Comparison of ENCODE assay signal across 17 cellular contexts in the genomic region with DNA sequence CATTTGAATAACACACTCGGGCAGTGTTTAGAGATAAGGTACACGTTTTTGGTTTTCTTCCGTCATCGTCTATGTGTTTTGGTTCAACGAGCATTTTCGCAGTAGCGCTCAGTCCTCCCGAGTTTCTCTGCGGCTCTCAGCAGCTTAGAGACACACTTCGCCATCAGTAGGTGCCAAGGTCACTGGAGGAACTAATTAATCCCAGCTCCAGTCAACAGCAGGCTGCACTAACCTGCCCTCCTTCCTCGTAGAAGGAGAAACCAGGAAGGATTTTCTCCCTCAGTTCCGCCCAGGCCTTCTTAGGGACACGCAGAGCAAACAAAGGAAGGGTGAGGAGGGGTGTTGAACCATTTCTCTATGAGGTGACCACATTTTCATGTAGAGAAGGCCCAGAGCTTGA. TPM values are rescaled to one million over a fixed set of nuclear protein-coding genes. Genes with fewer than 3 reads are reported as not detected.
DNase-seq lines count a peak whose midpoint lies in the region; ATAC-seq, FAIRE-seq and TF ChIP-seq lines count a peak whose summit lies in the region.
"Had no signal": no experiment of that assay in that cellular context is flagged by ENCODE, and none has a peak within 500 bp of the region (broad histone marks: within the 10 kb centered on the region; RNA-seq: fewer than 3 reads in every experiment).

No MANE protein-coding gene starts in this region.

- DNase-seq in HepG2 (ENCODE audit: low spot score) = no peak
- DNase-seq in right lobe of liver = no peak
- DNase-seq in right cardiac atrium = peak in 1 of 3 donors; percentile 28
- peak in 2 of 6 donors; percentile 41 to 49 for DNase-seq in pancreas
- DNase-seq in stimulated activated CD4-positive, alpha-beta T cell treated with anti-CD3 and anti-CD28 coated beads, Interleukin-2, amount 100 ng/mL, for 24 hours = no peak
- no peak for DNase-seq in HTR-8/SVneo (ENCODE audit: insufficient read length, low spot score)
- no peak for DNase-seq in GM10248 (ENCODE audit: extremely low spot score)
- DNase-seq in posterior vena cava (ENCODE audit: low spot score) = no peak
- DNase-seq: ACHN; activated CD4-positive, alpha-beta memory T cell treated with anti-CD3 and anti-CD28 coated beads for 36 hours; activated T-cell treated with anti-CD3 and anti-CD28 coated beads, Interleukin-2, amount 50 U/mL, for 72 hours; CD4-positive, CD25-positive, alpha-beta regulatory T cell; DND-41; Karpas-422; NCI-H1417 treated with DMSO at 0.1 percent for 48 hours; NCI-H345 had no signal

- no peak for TF ChIP-seq RAD21 in HepG2 (CRISPR knock-in tag; IDR thresholded peaks at IDR 0.05)

- CTCF ChIA-PET in HepG2 (lab: Yijun Ruan, JAX; ENCODE audit: low intra/inter-chr PET ratio, low total read pairs) (no interaction called here), GM10248 (lab: Yijun Ruan, JAX) (no interaction called here)

- H3K4me2 ChIP-seq in HepG2 (ENCODE audit: low read depth, low read length) = peak overlapping the region; percentile 21

- no peak overlapping the region for H2AFZ ChIP-seq in HepG2 (ENCODE audit: low read length)

- no TSS peak for BruUV-seq in HepG2 (replicated peaks; lab: Mats Ljungman, UMichigan)

- H3K9me3 ChIP-seq in HepG2 (ENCODE audit: low read length) = no peaks in the 10 kb centered on the region
- H3K9me3 ChIP-seq in right lobe of liver = no peaks in the 10 kb centered on the region
- no peaks in the 10 kb centered on the region for H3K9me3 ChIP-seq in right cardiac atrium (ENCODE audit: control insufficient read depth, low read length)
- H3K9me3 ChIP-seq in pancreas = no peaks in the 10 kb centered on the region

- peaks cover 99% of the 10 kb centered on the region for H3K4me1 ChIP-seq in HepG2 (ENCODE audit: insufficient read depth, low read length)
- peaks cover 0 to 66% (median 23%) of the 10 kb centered on the region in 4 donors for H3K4me1 ChIP-seq in right lobe of liver
- peaks cover 44% of the 10 kb centered on the region for H3K4me1 ChIP-seq in right cardiac atrium (ENCODE audit: control insufficient read depth, insufficient read depth, low read length)
- H3K4me1 ChIP-seq in pancreas = peaks cover 30 to 66% (median 45%) of the 10 kb centered on the region in 3 donors

- TF ChIP-seq EP300 in HepG2 (IDR thresholded peaks at IDR 0.05; ENCODE audit: low read depth in 2 of 2, low read length in 2 of 2) = no peak
- no peak for TF ChIP-seq EP300 in HepG2 (CRISPR knock-in tag; IDR thresholded peaks at IDR 0.05; ENCODE audit: borderline replicate concordance)

- POLR2A ChIA-PET in HepG2 (lab: Yijun Ruan, JAX) (interaction anchor here (0.9 to 2.9 kb wide), 3 partner anchors 10 to 61 kb away, joined by 3 to 13 read pairs (median 4); a partner anchor contains a TSS), GM10248 (lab: Yijun Ruan, JAX) (no interaction called here)

- peaks cover 96% of the 10 kb centered on the region for H4K20me1 ChIP-seq in HepG2 (ENCODE audit: insufficient read depth, low read length)

- intact Hi-C loops in HepG2 (cut with micrococcal nuclease; ENCODE audit: unreplicated experiment) = no loop called here
- intact Hi-C loops in right lobe of liver (cut with DNase I) = no loop called here
- intact Hi-C loops in right cardiac atrium (cut with DNase I) = no loop called here
- intact Hi-C loops in pancreas (cut with DNase I) = no loop called here
- intact Hi-C loops in posterior vena cava (cut with DNase I) = no loop called here

- no peak for ATAC-seq in HepG2
- ATAC-seq in right lobe of liver = no peak
- peak; percentile 6 to 42 for ATAC-seq in right cardiac atrium
- ATAC-seq in pancreas = peak; percentile 38 to 80 (median 78)
- ATAC-seq: activated T-cell treated with anti-CD3 and anti-CD28 coated beads, Interleukin-2, amount 50 U/mL, for 72 hours had no signal

- TF ChIP-seq POLR2A in HepG2 (IDR thresholded peaks at IDR 0.05; ENCODE audit: insufficient read depth in 1 of 2, low read depth in 2 of 2, low read length in 2 of 2) = no peak
- TF ChIP-seq POLR2A in right lobe of liver (IDR thresholded peaks at IDR 0.05) = no peak

- H3K9ac ChIP-seq in HepG2 (ENCODE audit: insufficient read depth, low read depth, low read length) = no peak overlapping the region

- H3K4me3 ChIP-seq in HepG2 (replicated peaks in 1 of 3; ENCODE audit: insufficient read depth in 1 of 3, low read depth in 2 of 3, low read length in 3 of 3) = no peak overlapping the region
- no peak overlapping the region for H3K4me3 ChIP-seq in right lobe of liver
- H3K4me3 ChIP-seq in right cardiac atrium (ENCODE audit: low read length) = no peak overlapping the region
- no peak overlapping the region for H3K4me3 ChIP-seq in pancreas

- H3K27me3 ChIP-seq in HepG2 (ENCODE audit: control insufficient read depth in 1 of 2, insufficient read depth in 2 of 2, low read length in 2 of 2) (no peaks in the 10 kb centered on the region), right lobe of liver (no peaks in the 10 kb centered on the region), right cardiac atrium (ENCODE audit: control insufficient read depth, insufficient read depth) (no peaks in the 10 kb centered on the region), pancreas (no peaks in the 10 kb centered on the region)

- peaks cover 98% of the 10 kb centered on the region for H3K79me2 ChIP-seq in HepG2 (ENCODE audit: insufficient read depth, low read length)

- FAIRE-seq in HepG2 (lab: Jason Lieb, UNC) = no peak
- no peak for FAIRE-seq in pancreas (lab: Jason Lieb, UNC)
- FAIRE-seq in HTR-8/SVneo (lab: Jason Lieb, UNC) = no peak
- FAIRE-seq: urothelium cell line had no signal

- in situ Hi-C loops in HepG2 (cut with HindIII; ENCODE audit: extremely low pct_ligation_motif_present, low pct_unique_long_range_greater_than_20kb) = no loop called here

- H3K36me3 ChIP-seq in HepG2 (replicated peaks in 1 of 2; ENCODE audit: control insufficient read depth in 1 of 2, insufficient read depth in 2 of 2, low read length in 2 of 2) (peaks cover 7 to 56% of the 10 kb centered on the region in 2 experiments), right lobe of liver (peaks cover 0 to 4% (median 0%) of the 10 kb centered on the region in 4 donors), pancreas (no peaks in the 10 kb centered on the region)

- TF ChIP-seq CTCF in HepG2 (CRISPR knock-in tag; IDR thresholded peaks at IDR 0.05) (no peak), right lobe of liver (IDR thresholded peaks at IDR 0.05) (no peak), pancreas (IDR thresholded peaks at IDR 0.05) (no peak), GM10248 (IDR thresholded peaks at IDR 0.05; ENCODE audit: control extremely low read depth, extremely low read depth, low read depth, missing control alignments) (no peak)

- peak overlapping the region; percentile 25 for H3K27ac ChIP-seq in HepG2 (ENCODE audit: extremely low read length, insufficient read depth, low read length)
- no peak overlapping the region for H3K27ac ChIP-seq in right lobe of liver
- H3K27ac ChIP-seq in right cardiac atrium (ENCODE audit: low read length) = peak overlapping the region; percentile 55
- H3K27ac ChIP-seq in pancreas = peak overlapping the region in 3 of 4 donors; percentile 56 to 66 (median 62)

- WGBS in HepG2 (ENCODE audit: low lambda C conversion rate) = 84% methylated on average over 13 of the region's 13 CpGs
- WGBS in right lobe of liver (ENCODE audit: insufficient coverage, low coverage, low lambda C conversion rate, missing lambda C conversion rate) = 78% methylated on average over 6 of the region's 13 CpGs
- 71% methylated on average over 13 of the region's 13 CpGs for WGBS in right cardiac atrium
- 21 to 27% methylated on average over 13 of the region's 13 CpGs for WGBS in pancreas, 2 donors

RNA-seq across cellular contexts. Expression of a gene that starts 12.6 kb away (rescaled TPM):
- total RNA-seq in HepG2 (2016; rRNA removed; fragmentation: Illumina TruSeq; extraction: Trizol) = 30.8 and 48.1 TPM in 2 replicates
- total RNA-seq in HepG2 (2016; cell fraction: cytosol; rRNA removed; fragmentation: Illumina TruSeq; extraction: Trizol; ENCODE audit: low read depth) = 4.0 and 5.0 TPM in 2 replicates
- total RNA-seq in HepG2 (2016; cell fraction: insoluble cytoplasmic fraction; rRNA removed; fragmentation: Illumina TruSeq; extraction: Trizol) = 27.9 and 48.3 TPM in 2 replicates
- 15.6 and 16.3 TPM in 2 replicates for total RNA-seq in HepG2 (2016; cell fraction: membrane; rRNA removed; fragmentation: Illumina TruSeq; extraction: Trizol)
- 50.3 and 53.0 TPM in 2 replicates for total RNA-seq in HepG2 (2016; cell fraction: nucleus; rRNA removed; fragmentation: Illumina TruSeq; extraction: Trizol)
- polyA plus RNA-seq in HepG2 (2011; rRNA removed) = 59.0 and 62.9 TPM in 2 replicates
- 44.6 and 63.1 TPM in 2 replicates for polyA plus RNA-seq in HepG2 (2011; cell fraction: cytosol; rRNA removed)
- 78.5 and 95.6 TPM in 2 replicates for polyA plus RNA-seq in HepG2 (2011; cell fraction: nucleus; rRNA removed)
- polyA plus RNA-seq in HepG2 (2012) = 49.8 and 59.5 TPM in 2 replicates
- 0.49 and 0.73 TPM in 2 replicates for polyA plus RNA-seq in HepG2 (2016; cell fraction: cytosol; fragmentation: Illumina TruSeq; extraction: Trizol; ENCODE audit: low read depth)
- 27.4 and 31.9 TPM in 2 replicates for polyA plus RNA-seq in HepG2 (2016; cell fraction: insoluble cytoplasmic fraction; fragmentation: Illumina TruSeq; extraction: Trizol; ENCODE audit: low read depth)
- polyA plus RNA-seq in HepG2 (2016; cell fraction: membrane; fragmentation: Illumina TruSeq; extraction: Trizol; ENCODE audit: low read depth) = 4.4 and 4.9 TPM in 2 replicates
- polyA plus RNA-seq in HepG2 (2016; cell fraction: nucleus; fragmentation: Illumina TruSeq; extraction: Trizol; ENCODE audit: insufficient read depth, low read depth) = 32.1 and 37.5 TPM in 2 replicates
- 48.4 and 211 TPM in 2 replicates for polyA minus RNA-seq in HepG2 (2011; rRNA and poly(A)+ RNA removed; ENCODE audit: low replicate concordance)
- 125 and 134 TPM in 2 replicates for polyA minus RNA-seq in HepG2 (2011; cell fraction: cytosol; rRNA and poly(A)+ RNA removed)
- polyA minus RNA-seq in HepG2 (2011; cell fraction: nucleus; rRNA and poly(A)+ RNA removed) = 274 and 278 TPM in 2 replicates
- total RNA-seq in right lobe of liver = 100 to 1,000 TPM in 3 of 6 experiments, 10 to 100 TPM in 3; 30.3 to 135 (median 81.5) TPM
- 10 to 100 TPM; 71.8 to 89.6 (median 76.2) TPM for total RNA-seq in right cardiac atrium
- polyA plus RNA-seq in right cardiac atrium = 23.2 TPM
- total RNA-seq in pancreas = 10 to 100 TPM; 32.5 to 66.5 (median 46.4) TPM
- 10 to 100 TPM in 1 of 2 donors, 1 to 10 TPM in 1; 8.9 to 16.5 TPM for polyA plus RNA-seq in pancreas
- 100 to 1,000 TPM; 106 to 139 TPM for total RNA-seq in posterior vena cava

Comparison
In these comparisons a context has a peak if more than half of its experiments do, and no peak if none do; other contexts are left out.
1. H3K27ac ChIP-seq: peak in HepG2 (single experiment), right cardiac atrium (single experiment) and pancreas (3 of 4); none in right lobe of liver (0 of 3).
2. ATAC-seq: peak in right cardiac atrium (2 of 2) and pancreas (4 of 4); none in HepG2 (single experiment) and right lobe of liver (0 of 4).